Comparison of ENCODE assay signal across 8 cellular contexts in the genomic region with DNA sequence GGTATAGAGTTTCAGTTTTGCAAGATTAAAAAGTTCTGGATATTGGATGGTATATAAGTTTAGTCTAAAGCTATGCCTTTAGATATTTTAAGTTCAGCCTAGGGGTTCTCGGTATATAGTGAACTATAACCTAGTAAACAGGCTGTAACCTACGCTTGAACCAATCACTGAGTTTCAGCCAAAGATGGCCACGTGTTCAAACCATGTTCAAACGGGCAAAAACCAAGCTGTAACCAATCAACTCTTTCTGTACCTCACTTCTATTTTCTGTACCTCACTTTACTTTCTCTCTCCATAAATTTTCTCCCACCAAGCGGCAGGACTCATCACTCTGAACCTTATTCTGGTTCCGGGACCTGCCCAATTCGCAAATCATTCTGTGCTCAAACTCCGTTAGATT. TPM values are rescaled to one million over a fixed set of nuclear protein-coding genes. Genes with fewer than 3 reads are reported as not detected.
DNase-seq lines count a peak whose midpoint lies in the region; ATAC-seq and TF ChIP-seq lines count a peak whose summit lies in the region.

No MANE protein-coding gene starts in this region.

- CTCF ChIA-PET in CD8-positive, alpha-beta T cell (lab: Charles Lee) = interaction anchor here (0.8 to 1.3 kb wide), 3 partner anchors 9 to 104 kb away, joined by 3 to 5 read pairs (median 4); a partner anchor contains a TSS

- H3K4me3 Mint-ChIP-seq in CD8-positive, alpha-beta T cell = peak overlapping the region; percentile 95
- H3K4me3 Mint-ChIP-seq in neural progenitor cell = peak overlapping the region; percentile 91

- H3F3A ChIP-seq in MM.1S (ENCODE audit: insufficient read depth, low read length) (peaks cover 13% of the 10 kb centered on the region), neural progenitor cell (ENCODE audit: low read depth) (peaks cover 22% of the 10 kb centered on the region)

- no peaks in the 10 kb centered on the region for H3K9me2 ChIP-seq in MM.1S (replicated peaks; ENCODE audit: insufficient read depth, low read length)

- in situ Hi-C loops in GM13976 (cut with MboI; ENCODE audit: low sequenced_read_pairs, unreplicated experiment) = no loop called here

- peak overlapping the region; percentile 99 for H3K27ac Mint-ChIP-seq in CD8-positive, alpha-beta T cell
- H3K27ac Mint-ChIP-seq in neural progenitor cell = no peak overlapping the region

- no peak for ATAC-seq in CD8-positive, alpha-beta T cell
- no peak for ATAC-seq in HG02870 (IDR thresholded peaks at IDR 0.05; ENCODE audit: unreplicated experiment)
- ATAC-seq in HG02678 (IDR thresholded peaks at IDR 0.05; ENCODE audit: unreplicated experiment) = no peak
- no peak for ATAC-seq in GM18868 (IDR thresholded peaks at IDR 0.05; ENCODE audit: unreplicated experiment)

- peaks cover 2% of the 10 kb centered on the region for H3K27me3 Mint-ChIP-seq in CD8-positive, alpha-beta T cell (ENCODE audit: low read depth)
- H3K27me3 Mint-ChIP-seq in neural progenitor cell (ENCODE audit: insufficient read depth, low read depth) = peaks cover 4% of the 10 kb centered on the region

- H3K9ac ChIP-seq in MM.1S (ENCODE audit: low read length) = no peak overlapping the region
- H3K9ac ChIP-seq in neural progenitor cell = no peak overlapping the region

- no peaks in the 10 kb centered on the region for H3K27me3 ChIP-seq in CD8-positive, alpha-beta T cell (ENCODE audit: insufficient read depth, low read length)
- H3K27me3 ChIP-seq in MM.1S (replicated peaks; ENCODE audit: insufficient read depth, low read length) (no peaks in the 10 kb centered on the region), neural progenitor cell (no peaks in the 10 kb centered on the region)

- peak overlapping the region; percentile 97 for H3K27ac ChIP-seq in CD8-positive, alpha-beta T cell (ENCODE audit: low read depth, low read length)
- H3K27ac ChIP-seq in MM.1S (ENCODE audit: low read length) (no peak overlapping the region), cingulate gyrus (ENCODE audit: low read depth, low read length) (peak overlapping the region; percentile 98), neural progenitor cell (peak overlapping the region; percentile 89)

- no peaks in the 10 kb centered on the region for H4K20me1 ChIP-seq in MM.1S (ENCODE audit: insufficient read depth, low read length)
- no peaks in the 10 kb centered on the region for H4K20me1 ChIP-seq in neural progenitor cell (ENCODE audit: low read depth)

- peaks cover 62% of the 10 kb centered on the region for H3K4me1 Mint-ChIP-seq in CD8-positive, alpha-beta T cell (ENCODE audit: low read depth)
- peaks cover 6% of the 10 kb centered on the region for H3K4me1 Mint-ChIP-seq in neural progenitor cell

- intact Hi-C loops in CD8-positive, alpha-beta T cell (cut with DNase I, micrococcal nuclease) = loop anchor here (2.0 to 10.0 kb wide), 4 partner anchors 119 to 1106 kb away; a partner anchor contains a TSS

- peaks cover 58% of the 10 kb centered on the region for H3K79me2 ChIP-seq in MM.1S (ENCODE audit: low read length)
- peaks cover 56% of the 10 kb centered on the region for H3K79me2 ChIP-seq in neural progenitor cell (ENCODE audit: low read depth)

- H2AFZ ChIP-seq in MM.1S (ENCODE audit: low read length) (no peak overlapping the region), neural progenitor cell (replicated peaks) (no peak overlapping the region)

- POLR2A ChIA-PET in CD8-positive, alpha-beta T cell (lab: Charles Lee) = interaction anchor here (0.6 to 2.4 kb wide), 10 partner anchors 9 to 1101 kb away, joined by 3 to 38 read pairs (median 6); a partner anchor contains a TSS

- peaks cover 7% of the 10 kb centered on the region for H3K9me3 Mint-ChIP-seq in CD8-positive, alpha-beta T cell
- peaks cover 28% of the 10 kb centered on the region for H3K9me3 Mint-ChIP-seq in neural progenitor cell

- no peaks in the 10 kb centered on the region for H3K36me3 ChIP-seq in CD8-positive, alpha-beta T cell (ENCODE audit: insufficient read depth, low read length)
- H3K36me3 ChIP-seq in MM.1S (replicated peaks; ENCODE audit: insufficient read depth, low read length) (no peaks in the 10 kb centered on the region), neural progenitor cell (peaks cover 3% of the 10 kb centered on the region)

- peaks cover 45% of the 10 kb centered on the region for H3K36me3 Mint-ChIP-seq in CD8-positive, alpha-beta T cell
- peaks cover 27% of the 10 kb centered on the region for H3K36me3 Mint-ChIP-seq in neural progenitor cell

- no peak for TF ChIP-seq CTCF in CD8-positive, alpha-beta T cell (IDR thresholded peaks at IDR 0.05)
- TF ChIP-seq CTCF in MM.1S (IDR thresholded peaks at IDR 0.05; ENCODE audit: low read length) (no peak), neural progenitor cell (IDR thresholded peaks at IDR 0.05) (no peak), GM13976 (IDR thresholded peaks at IDR 0.05; ENCODE audit: borderline replicate concordance, control extremely low read depth, extremely low read depth, insufficient read depth, missing control alignments) (no peak)

- H3K4me2 ChIP-seq in MM.1S (ENCODE audit: low read depth, low read length) (peak overlapping the region; percentile 62), neural progenitor cell (peak overlapping the region; percentile 78)

- H3K4me1 ChIP-seq in CD8-positive, alpha-beta T cell (ENCODE audit: insufficient read depth, low read length) = peaks cover 27% of the 10 kb centered on the region
- H3K4me1 ChIP-seq in MM.1S (ENCODE audit: low read length) (peaks cover 3% of the 10 kb centered on the region; the same call in 1 of the 2 replicates), neural progenitor cell (peaks cover 8% of the 10 kb centered on the region)

- DNase-seq in CD8-positive, alpha-beta T cell = no peak
- DNase-seq in MM.1S (no peak), neural progenitor cell (ENCODE audit: low spot score) (no peak), GM13976 (ENCODE audit: low spot score) (no peak)

- peak overlapping the region; percentile 93 for H3K4me3 ChIP-seq in CD8-positive, alpha-beta T cell (ENCODE audit: low read depth, low read length)
- peak overlapping the region; percentile 74 for H3K4me3 ChIP-seq in MM.1S (ENCODE audit: low read length)
- H3K4me3 ChIP-seq in neural progenitor cell = peak overlapping the region; percentile 58

- no peaks in the 10 kb centered on the region for H3K9me3 ChIP-seq in CD8-positive, alpha-beta T cell (ENCODE audit: low read length)
- no peaks in the 10 kb centered on the region for H3K9me3 ChIP-seq in MM.1S (replicated peaks; ENCODE audit: insufficient read depth, low read length)
- no peaks in the 10 kb centered on the region for H3K9me3 ChIP-seq in neural progenitor cell (ENCODE audit: low read depth)

RNA-seq across cellular contexts. Expression of a gene that starts 1.4 kb away (rescaled TPM):
- total RNA-seq in CD8-positive, alpha-beta T cell = 10 to 100 TPM; 22.4 to 22.7 TPM
- total RNA-seq in neural progenitor cell (ENCODE audit: low replicate concordance) = 63.7 and 67.4 TPM in 2 replicates

RNA-seq across cellular contexts. Expression of a gene that starts 20.6 kb away (rescaled TPM):
- total RNA-seq in CD8-positive, alpha-beta T cell = under 1 TPM in 1 of 2 experiments, not detected in 1; 0.08 TPM
- 0.37 and 3.0 TPM in 2 replicates for total RNA-seq in neural progenitor cell (ENCODE audit: low replicate concordance)

RNA-seq across cellular contexts. Expression of a gene that starts 37.9 kb away (rescaled TPM):
- 10 to 100 TPM; 29.1 to 30.9 TPM for total RNA-seq in CD8-positive, alpha-beta T cell
- total RNA-seq in neural progenitor cell (ENCODE audit: low replicate concordance) = 6.0 and 19.9 TPM in 2 replicates
